ENCODE assay signal across 2 cellular contexts in genomic region chr17:40343126-40344119, GRCh38.
TF ChIP-seq lines count a peak whose summit lies in the region.

No MANE protein-coding gene starts in this region.

TF ChIP-seq in H1, 55 proteins besides CTCF, POLR2A, EP300 and RAD21:
- no peak for TF ChIP-seq SIX5 (IDR thresholded peaks at IDR 0.05; ENCODE audit: low read depth, low read length)
- TF ChIP-seq CHD2 (IDR thresholded peaks at IDR 0.05; ENCODE audit: low read length): no peak
- TF ChIP-seq GTF2F1 (IDR thresholded peaks at IDR 0.05; ENCODE audit: borderline replicate concordance, low read depth, low read length): no peak
- TF ChIP-seq TBP (IDR thresholded peaks at IDR 0.05; ENCODE audit: low read depth, low read length): no peak
- no peak for TF ChIP-seq RFX5 (IDR thresholded peaks at IDR 0.05; ENCODE audit: borderline replicate concordance, low read depth, low read length)
- no peak for TF ChIP-seq TAF1 (IDR thresholded peaks at IDR 0.05; ENCODE audit: low read depth, low read length)
- no peak for TF ChIP-seq SUZ12 (IDR thresholded peaks at IDR 0.05; ENCODE audit: low read length)
- no peak for TF ChIP-seq CBX8 (IDR thresholded peaks at IDR 0.05; ENCODE audit: borderline replicate concordance, low read depth, low read length)
- TF ChIP-seq EZH2 (IDR thresholded peaks at IDR 0.05; ENCODE audit: low read depth, low read length, severe bottlenecking): no peak
- TF ChIP-seq CEBPB (IDR thresholded peaks at IDR 0.05; ENCODE audit: low read depth, low read length): no peak
- no peak for TF ChIP-seq CREB1 (IDR thresholded peaks at IDR 0.05)
- no peak for TF ChIP-seq TEAD4 (IDR thresholded peaks at IDR 0.05; ENCODE audit: low read depth, low read length)

TF ChIP-seq in neural cell, 6 proteins besides CTCF, POLR2A, EP300 and RAD21:
- TF ChIP-seq EZH2 (IDR thresholded peaks at IDR 0.05; ENCODE audit: borderline replicate concordance, insufficient read depth, low read length, poor library complexity, severe bottlenecking) (no peak), POLR2AphosphoS5 (IDR thresholded peaks at IDR 0.05) (no peak), SMC3 (conservative IDR thresholded peaks at IDR 0.05; ENCODE audit: poor library complexity) (no peak)
